ENCODE assay signal across 13 cellular contexts in the genomic region with DNA sequence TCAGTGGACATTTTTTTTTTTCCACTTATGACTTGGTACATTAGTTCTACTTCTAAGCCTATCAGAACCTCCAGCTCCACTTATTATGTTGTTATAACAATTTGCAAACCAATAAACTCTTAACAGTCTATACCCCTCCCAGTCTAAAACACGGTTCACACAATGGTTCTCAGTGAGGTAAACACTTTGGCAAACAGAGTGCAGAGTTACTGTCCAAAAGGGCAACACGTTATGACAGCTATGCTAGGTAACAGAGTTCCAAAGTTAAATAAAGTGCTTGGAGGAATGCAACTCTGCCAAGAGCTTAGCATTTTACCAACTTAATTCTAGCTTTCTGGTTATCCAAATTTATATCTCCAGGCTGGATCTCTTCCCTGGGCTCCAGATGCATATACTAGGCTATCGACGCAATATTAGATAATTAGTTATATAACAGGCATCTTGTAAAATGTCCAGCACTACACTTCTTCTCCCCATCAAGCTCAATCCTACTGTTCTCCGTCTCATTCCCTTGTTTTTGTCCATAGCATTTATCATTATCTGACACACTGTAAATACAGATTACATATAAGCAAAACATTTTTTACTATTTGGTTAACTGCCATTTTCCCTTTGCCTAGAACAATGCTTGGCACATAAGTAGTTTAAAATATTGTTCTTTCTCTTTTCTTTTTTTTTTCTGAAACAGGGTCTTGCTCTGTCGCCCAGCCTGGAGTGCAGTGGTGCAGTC. TPM values are rescaled to one million over a fixed set of nuclear protein-coding genes. Genes with fewer than 3 reads are reported as not detected.
A peak's percentile ranks its signal among the peaks of the same experiment; 100 is the strongest.
DNase-seq lines count a peak whose midpoint lies in the region; ATAC-seq, FAIRE-seq and TF ChIP-seq lines count a peak whose summit lies in the region.
"Had no signal": no experiment of that assay in that cellular context is flagged by ENCODE, and none has a peak within 500 bp of the region (broad histone marks: within the 10 kb centered on the region; RNA-seq: fewer than 3 reads in every experiment).

No MANE protein-coding gene starts in this region.

- DNase-seq in CD4-positive, alpha-beta T cell: no peak
- no peak for DNase-seq in GM19239 (ENCODE audit: insufficient read length, low spot score)
- DNase-seq in central memory CD8-positive, alpha-beta T cell (ENCODE audit: low spot score in 2 of 2): no peak
- no peak for DNase-seq in naive thymus-derived CD4-positive, alpha-beta T cell
- no peak for DNase-seq in HCEC 1CT
- no peak for DNase-seq in D341Med (ENCODE audit: low spot score)
- DNase-seq in upper lobe of right lung: no peak
- DNase-seq: COR-L47; effector CD8-positive, alpha-beta T cell; ovary had no signal

- peak overlapping the region; percentile 78 for H3K27ac ChIP-seq in CD4-positive, alpha-beta T cell (ENCODE audit: low read depth, low read length)
- H3K27ac ChIP-seq in naive thymus-derived CD4-positive, alpha-beta T cell (ENCODE audit: low read depth, low read length): peak overlapping the region; percentile 63
- H3K27ac ChIP-seq in upper lobe of right lung: no peak overlapping the region
- H3K27ac ChIP-seq: ovary had no signal

- H3K4me1 ChIP-seq in naive thymus-derived CD4-positive, alpha-beta T cell (ENCODE audit: control insufficient read depth in 2 of 2, insufficient read depth in 2 of 2, low read length in 2 of 2): peaks cover 70 to 95% of the 10 kb centered on the region in 2 donors
- peaks cover 31% of the 10 kb centered on the region for H3K4me1 ChIP-seq in upper lobe of right lung

- POLR2A ChIA-PET in CD4-positive, alpha-beta T cell (lab: Charles Lee): interaction anchor here (0.7 to 4.0 kb wide), 10 partner anchors 9 to 142 kb away, joined by 3 to 58 read pairs (median 4); a partner anchor contains a TSS
- POLR2A ChIA-PET in naive thymus-derived CD4-positive, alpha-beta T cell (lab: Charles Lee): interaction anchor here (0.5 to 6.8 kb wide), 5 partner anchors 12 to 143 kb away, joined by 3 to 45 read pairs (median 5); a partner anchor contains a TSS

- CTCF ChIA-PET in CD4-positive, alpha-beta T cell (lab: Charles Lee): interaction anchor here (1.2 to 4.6 kb wide), 4 partner anchors 24 to 143 kb away, joined by 3 to 27 read pairs (median 4); no protein-coding TSS in a partner anchor
- CTCF ChIA-PET in naive thymus-derived CD4-positive, alpha-beta T cell (lab: Charles Lee): interaction anchor here (0.7 kb wide), 1 partner anchor 113 kb away, joined by 3 read pairs; no protein-coding TSS in a partner anchor

- H3K27me3 Mint-ChIP-seq in CD4-positive, alpha-beta T cell: no peaks in the 10 kb centered on the region
- H3K27me3 Mint-ChIP-seq in central memory CD8-positive, alpha-beta T cell: no peaks in the 10 kb centered on the region
- no peaks in the 10 kb centered on the region for H3K27me3 Mint-ChIP-seq in naive thymus-derived CD4-positive, alpha-beta T cell

- H3K36me3 Mint-ChIP-seq in CD4-positive, alpha-beta T cell (ENCODE audit: low read depth): peaks cover 63% of the 10 kb centered on the region
- peaks cover 50% of the 10 kb centered on the region for H3K36me3 Mint-ChIP-seq in central memory CD8-positive, alpha-beta T cell (ENCODE audit: insufficient read depth)
- peaks cover 4 to 23% (median 14%) of the 10 kb centered on the region in 5 donors for H3K36me3 Mint-ChIP-seq in naive thymus-derived CD4-positive, alpha-beta T cell

- TF ChIP-seq CTCF in CD4-positive, alpha-beta T cell (IDR thresholded peaks at IDR 0.05): no peak
- TF ChIP-seq CTCF in upper lobe of right lung (IDR thresholded peaks at IDR 0.05): no peak

- H3K9me3 Mint-ChIP-seq in CD4-positive, alpha-beta T cell: no peaks in the 10 kb centered on the region
- H3K9me3 Mint-ChIP-seq in central memory CD8-positive, alpha-beta T cell: no peaks in the 10 kb centered on the region
- peaks cover 0 to 7% (median 0%) of the 10 kb centered on the region in 11 donors for H3K9me3 Mint-ChIP-seq in naive thymus-derived CD4-positive, alpha-beta T cell

- intact Hi-C loops in CD4-positive, alpha-beta T cell (cut with DNase I, micrococcal nuclease): no loop called here
- intact Hi-C loops in naive thymus-derived CD4-positive, alpha-beta T cell (cut with micrococcal nuclease): loop anchor here (1.0 to 2.0 kb wide), 4 partner anchors 9 to 38 kb away; a partner anchor contains a TSS
- intact Hi-C loops in upper lobe of right lung (cut with DNase I): no loop called here

- no peak for ATAC-seq in CD4-positive, alpha-beta T cell (ENCODE audit: poor library complexity)
- ATAC-seq in central memory CD8-positive, alpha-beta T cell (replicated peaks; ENCODE audit: extremely low read depth, poor library complexity, severe bottlenecking): peak; percentile 55
- peak; percentile 37 for ATAC-seq in naive thymus-derived CD4-positive, alpha-beta T cell
- no peak for ATAC-seq in upper lobe of right lung
- ATAC-seq: SK-N-SH treated with all-trans-retinoic acid at 6 μM for 48 hours had no signal

- peak; percentile 33 for FAIRE-seq in GM19239 (lab: Jason Lieb, UNC)
- FAIRE-seq: astrocyte had no signal

- peak overlapping the region; percentile 32 for H3K4me3 Mint-ChIP-seq in CD4-positive, alpha-beta T cell
- H3K4me3 Mint-ChIP-seq in central memory CD8-positive, alpha-beta T cell: peak overlapping the region; percentile 63
- peak overlapping the region; percentile 58 to 89 (median 74) for H3K4me3 Mint-ChIP-seq in naive thymus-derived CD4-positive, alpha-beta T cell

- H3K27ac Mint-ChIP-seq in CD4-positive, alpha-beta T cell: peak overlapping the region; percentile 92
- H3K27ac Mint-ChIP-seq in central memory CD8-positive, alpha-beta T cell (ENCODE audit: low read depth): peak overlapping the region; percentile 99
- peak overlapping the region; percentile 47 to 98 (median 81) for H3K27ac Mint-ChIP-seq in naive thymus-derived CD4-positive, alpha-beta T cell

- H3K4me3 ChIP-seq in naive thymus-derived CD4-positive, alpha-beta T cell (ENCODE audit: low read length): no peak overlapping the region
- H3K4me3 ChIP-seq in upper lobe of right lung: no peak overlapping the region
- H3K4me3 ChIP-seq: lung, ovary had no signal

- peaks cover 98% of the 10 kb centered on the region for H3K4me1 Mint-ChIP-seq in CD4-positive, alpha-beta T cell (ENCODE audit: low read depth)
- H3K4me1 Mint-ChIP-seq in central memory CD8-positive, alpha-beta T cell: peaks cover 92% of the 10 kb centered on the region
- peaks cover 67 to 99% (median 91%) of the 10 kb centered on the region in 7 donors for H3K4me1 Mint-ChIP-seq in naive thymus-derived CD4-positive, alpha-beta T cell

- no peaks in the 10 kb centered on the region for H3K27me3 ChIP-seq in CD4-positive, alpha-beta T cell (ENCODE audit: control insufficient read depth, insufficient read depth, low read length)
- H3K27me3 ChIP-seq in naive thymus-derived CD4-positive, alpha-beta T cell (ENCODE audit: control insufficient read depth in 2 of 2, insufficient read depth in 2 of 2, low read length in 2 of 2): no peaks in the 10 kb centered on the region
- H3K27me3 ChIP-seq in upper lobe of right lung: no peaks in the 10 kb centered on the region
- H3K27me3 ChIP-seq: ovary had no signal

- H3K36me3 ChIP-seq in naive thymus-derived CD4-positive, alpha-beta T cell (ENCODE audit: control insufficient read depth in 2 of 3, insufficient read depth in 3 of 3, low read length in 3 of 3): peaks cover 0 to 9% (median 0%) of the 10 kb centered on the region in 3 experiments
- H3K36me3 ChIP-seq in upper lobe of right lung: no peaks in the 10 kb centered on the region
- H3K36me3 ChIP-seq: ovary had no signal

- H3K9me3 ChIP-seq in CD4-positive, alpha-beta T cell (ENCODE audit: control insufficient read depth, low read length): no peaks in the 10 kb centered on the region
- no peaks in the 10 kb centered on the region for H3K9me3 ChIP-seq in naive thymus-derived CD4-positive, alpha-beta T cell (ENCODE audit: control insufficient read depth in 2 of 3, low read length in 3 of 3)
- no peaks in the 10 kb centered on the region for H3K9me3 ChIP-seq in upper lobe of right lung
- H3K9me3 ChIP-seq: ovary had no signal

RNA-seq across cellular contexts. Expression of a gene that starts 14.3 kb away (rescaled TPM):
- total RNA-seq in CD4-positive, alpha-beta T cell: 100 to 1,000 TPM; 166 to 181 TPM
- 100 to 1,000 TPM; 160 to 207 (median 174) TPM for total RNA-seq in naive thymus-derived CD4-positive, alpha-beta T cell
- polyA plus RNA-seq in naive thymus-derived CD4-positive, alpha-beta T cell: 100 to 1,000 TPM; 138 to 160 TPM
- 50.0 TPM for total RNA-seq in upper lobe of right lung

RNA-seq across cellular contexts. Expression of a gene that starts 25.0 kb away (rescaled TPM):
- total RNA-seq in CD4-positive, alpha-beta T cell: 10 to 100 TPM; 18.9 to 19.2 TPM
- 10 to 100 TPM; 21.6 to 24.0 (median 22.8) TPM for total RNA-seq in naive thymus-derived CD4-positive, alpha-beta T cell
- 1 to 10 TPM; 2.8 to 3.0 TPM for polyA plus RNA-seq in naive thymus-derived CD4-positive, alpha-beta T cell
- 39.3 TPM for total RNA-seq in upper lobe of right lung

Comparison
In these comparisons a context has a peak if more than half of its experiments do, and no peak if none do; other contexts are left out.
1. ATAC-seq: peak in central memory CD8-positive, alpha-beta T cell (single experiment) and naive thymus-derived CD4-positive, alpha-beta T cell (single experiment); none in CD4-positive, alpha-beta T cell (single experiment) and upper lobe of right lung (single experiment).
2. intact Hi-C loops: an anchor here in naive thymus-derived CD4-positive, alpha-beta T cell (1.0 to 2.0 kb wide); none called in CD4-positive, alpha-beta T cell and upper lobe of right lung.
3. Peak in every context shown above with its lines, with median percentiles within 50 percentile points of each other: H3K27ac Mint-ChIP-seq and H3K4me3 Mint-ChIP-seq.